In the genomic region with DNA sequence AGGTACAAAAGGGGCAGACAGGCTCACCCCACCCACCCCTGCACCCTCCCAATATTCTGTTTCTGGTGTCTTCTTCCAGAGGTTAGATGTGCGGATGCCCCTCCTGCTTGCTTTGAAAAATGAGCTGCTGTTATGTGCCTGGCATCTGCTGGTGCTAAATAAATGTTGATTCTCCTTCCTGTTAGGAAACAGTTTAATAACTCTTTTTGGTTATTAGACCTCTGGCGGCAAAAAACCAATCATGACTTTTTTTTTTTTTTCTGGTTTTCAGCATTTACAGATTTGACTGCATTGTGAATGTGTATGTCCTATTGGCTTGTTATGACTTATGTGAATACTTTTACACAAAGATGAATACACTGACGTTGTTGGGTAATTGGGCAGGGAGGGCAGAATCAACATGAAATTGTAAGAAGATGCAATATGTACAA, we compare ENCODE assay signal across 8 cellular contexts. TPM values are rescaled to one million over a fixed set of nuclear protein-coding genes. Genes with fewer than 3 reads are reported as not detected.
A peak's percentile ranks its signal among the peaks of the same experiment; 100 is the strongest.
DNase-seq lines count a peak whose midpoint lies in the region; ATAC-seq and TF ChIP-seq lines count a peak whose summit lies in the region.

No MANE protein-coding gene starts in this region.

- no peaks in the 10 kb centered on the region for H3K27me3 Mint-ChIP-seq in nephron progenitor cell (ENCODE audit: low read depth, poor library complexity)

- no peak for DNase-seq in GM06990 (ENCODE audit: extremely low read depth, insufficient read length)
- DNase-seq in OCI-M1 (lab: John Stamatoyannopoulos, UW), result peak; percentile 69
- peak; percentile 18 to 38 for DNase-seq in dermis microvascular lymphatic vessel endothelial cell (ENCODE audit: low read depth in 2 of 2)
- DNase-seq in nephron progenitor cell, result no peak
- DNase-seq in MV-4-11 (lab: John Stamatoyannopoulos, UW), result no peak

- no peaks in the 10 kb centered on the region for H3K9me3 Mint-ChIP-seq in nephron progenitor cell

- H3K27ac Mint-ChIP-seq in nephron progenitor cell, result peak overlapping the region; percentile 17

- no peak for TF ChIP-seq CTCF in GM06990 (IDR thresholded peaks at IDR 0.05; ENCODE audit: insufficient read depth, low read length, poor library complexity, severe bottlenecking)
- no peak for TF ChIP-seq CTCF in nephron progenitor cell (IDR thresholded peaks at IDR 0.05)

- H3K36me3 Mint-ChIP-seq in nephron progenitor cell (ENCODE audit: low read depth), result peaks cover 6% of the 10 kb centered on the region

- H3K4me1 Mint-ChIP-seq in nephron progenitor cell, result peaks cover 44% of the 10 kb centered on the region

- H3K27me3 ChIP-seq in GM06990 (replicated peaks; ENCODE audit: control insufficient read depth, insufficient read depth, low read length), result no peaks in the 10 kb centered on the region

- ATAC-seq in GM21447 (IDR thresholded peaks at IDR 0.05; ENCODE audit: unreplicated experiment) (no peak), GM19023 (IDR thresholded peaks at IDR 0.05; ENCODE audit: unreplicated experiment) (no peak), GM18502 (IDR thresholded peaks at IDR 0.05; ENCODE audit: poor library complexity, unreplicated experiment) (no peak)

- peak overlapping the region; percentile 98 for H3K4me3 Mint-ChIP-seq in nephron progenitor cell

- no peaks in the 10 kb centered on the region; the same call in 1 of the 2 replicates for H3K36me3 ChIP-seq in GM06990 (ENCODE audit: control insufficient read depth, insufficient read depth, low read length)

- peak overlapping the region; percentile 79 for H3K4me3 ChIP-seq in GM06990 (replicated peaks; ENCODE audit: low read depth, low read length)

RNA-seq across cellular contexts. Expression of gene TMEM156, which starts 13.6 kb away (rescaled TPM):
- total RNA-seq in dermis microvascular lymphatic vessel endothelial cell, result 0.25 and 0.39 TPM in 2 replicates

RNA-seq across cellular contexts. Expression of gene KLHL5, which starts 16.2 kb away (rescaled TPM):
- total RNA-seq in dermis microvascular lymphatic vessel endothelial cell, result 99.0 and 106 TPM in 2 replicates

Comparison
In these comparisons a context has a peak if more than half of its experiments do, and no peak if none do; other contexts are left out.
1. DNase-seq: peak in OCI-M1 (single experiment) and dermis microvascular lymphatic vessel endothelial cell (2 of 2); none in GM06990 (single experiment), nephron progenitor cell (single experiment) and MV-4-11 (single experiment).